Comparison of ENCODE assay signal across 1 cellular context in the genomic region with DNA sequence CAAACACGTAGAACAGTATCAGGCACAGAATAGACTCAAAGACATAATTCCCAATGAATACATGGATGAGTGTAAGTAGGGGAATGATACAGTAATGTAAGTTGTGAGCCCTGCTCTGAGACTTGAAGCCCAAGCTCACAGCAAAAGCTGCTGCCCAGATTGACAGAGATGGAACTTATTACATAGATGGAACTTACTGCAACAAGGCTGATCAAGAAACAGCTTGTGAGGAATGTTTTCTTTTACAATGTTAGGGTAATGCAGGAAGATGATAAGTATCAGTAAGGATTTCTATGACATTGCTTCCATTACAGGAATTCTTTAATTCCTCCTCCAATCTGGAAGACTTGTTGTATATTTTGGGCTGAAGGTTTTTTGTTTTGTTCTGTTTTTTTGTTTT.
TF ChIP-seq lines count a peak whose summit lies in the region.

No MANE protein-coding gene starts in this region.

TF ChIP-seq in SK-N-SH treated with all-trans-retinoic acid at 6 μM for 48 hours, 23 proteins besides CTCF, POLR2A, EP300 and RAD21 (continued from another document):
- TF ChIP-seq, protein P1, sequence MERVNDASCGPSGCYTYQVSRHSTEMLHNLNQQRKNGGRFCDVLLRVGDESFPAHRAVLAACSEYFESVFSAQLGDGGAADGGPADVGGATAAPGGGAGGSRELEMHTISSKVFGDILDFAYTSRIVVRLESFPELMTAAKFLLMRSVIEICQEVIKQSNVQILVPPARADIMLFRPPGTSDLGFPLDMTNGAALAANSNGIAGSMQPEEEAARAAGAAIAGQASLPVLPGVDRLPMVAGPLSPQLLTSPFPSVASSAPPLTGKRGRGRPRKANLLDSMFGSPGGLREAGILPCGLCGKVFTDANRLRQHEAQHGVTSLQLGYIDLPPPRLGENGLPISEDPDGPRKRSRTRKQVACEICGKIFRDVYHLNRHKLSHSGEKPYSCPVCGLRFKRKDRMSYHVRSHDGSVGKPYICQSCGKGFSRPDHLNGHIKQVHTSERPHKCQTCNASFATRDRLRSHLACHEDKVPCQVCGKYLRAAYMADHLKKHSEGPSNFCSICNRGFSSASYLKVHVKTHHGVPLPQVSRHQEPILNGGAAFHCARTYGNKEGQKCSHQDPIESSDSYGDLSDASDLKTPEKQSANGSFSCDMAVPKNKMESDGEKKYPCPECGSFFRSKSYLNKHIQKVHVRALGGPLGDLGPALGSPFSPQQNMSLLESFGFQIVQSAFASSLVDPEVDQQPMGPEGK (CRISPR knock-in tag; IDR thresholded peaks at IDR 0.05; ENCODE audit: borderline replicate concordance) = no peak
- TF ChIP-seq GLIS3 (CRISPR knock-in tag; IDR thresholded peaks at IDR 0.05) = no peak
- no peak for TF ChIP-seq SNAI2 (CRISPR knock-in tag; IDR thresholded peaks at IDR 0.05)
